In the genomic region with DNA sequence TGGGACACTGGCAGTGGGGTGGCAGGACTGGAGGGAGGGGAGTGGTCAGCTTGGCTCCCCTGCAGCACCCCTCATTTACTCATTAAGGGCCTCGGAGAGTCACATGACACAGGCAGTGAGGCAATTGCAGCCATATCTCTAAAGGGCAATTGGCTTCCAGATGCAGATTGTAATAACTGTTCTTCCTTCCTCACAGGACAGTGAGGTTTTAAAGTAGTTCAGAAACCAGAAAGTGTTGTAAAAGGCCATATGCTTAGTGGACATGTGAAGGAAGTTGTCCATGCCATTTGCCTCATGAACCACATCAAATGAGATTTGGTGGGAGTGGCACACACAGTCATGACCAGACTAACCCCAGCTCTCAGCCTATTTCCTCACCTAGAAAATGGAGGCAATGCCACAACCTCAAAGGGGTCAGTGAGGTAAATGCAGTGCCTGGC, we compare ENCODE assay signal across 7 cellular contexts. TPM values are rescaled to one million over a fixed set of nuclear protein-coding genes. Genes with fewer than 3 reads are reported as not detected.
DNase-seq lines count a peak whose midpoint lies in the region; ATAC-seq and TF ChIP-seq lines count a peak whose summit lies in the region.

No MANE protein-coding gene starts in this region.

- intact Hi-C loops in IMR-90 (cut with micrococcal nuclease) (no loop called here), psoas muscle (cut with DNase I) (no loop called here), sigmoid colon (cut with DNase I) (no loop called here)

- no peaks in the 10 kb centered on the region for H4K20me1 ChIP-seq in IMR-90 (ENCODE audit: insufficient read depth, low read length)

- peak overlapping the region; percentile 21; the same call in 1 of the 3 replicates for H2BK15ac ChIP-seq in IMR-90 (ENCODE audit: low read depth, low read length)

- H3K4me1 Mint-ChIP-seq in glutamatergic neuron (ENCODE audit: low read depth, unreplicated experiment), result no peaks in the 10 kb centered on the region

- H2AK9ac ChIP-seq in IMR-90 (replicated peaks; ENCODE audit: low read depth, low read length, poor library complexity), result peak overlapping the region; percentile 20

- BruUV-seq in IMR-90 (replicated peaks; lab: Mats Ljungman, UMichigan), result no TSS peak

- no CpG with 5 or more reads among the region's 1 CpG for WGBS in IMR-90 (ENCODE audit: extremely low coverage in 2 of 2, insufficient read length in 1 of 2), 2 experiments
- WGBS in psoas muscle, 3 donors, result 0 to 13% (median 3%) methylated on average over 1 of the region's 1 CpG
- 3 to 7% methylated on average over 1 of the region's 1 CpG for WGBS in sigmoid colon, 2 donors

- no peak overlapping the region for H4K91ac ChIP-seq in IMR-90 (ENCODE audit: insufficient read depth, low read depth, low read length)

- no peak for TF ChIP-seq EP300 in sigmoid colon (IDR thresholded peaks at IDR 0.05)

- H3K36me3 Mint-ChIP-seq in glutamatergic neuron (ENCODE audit: unreplicated experiment), result no peaks in the 10 kb centered on the region

- H3K56ac ChIP-seq in IMR-90 (ENCODE audit: extremely low read depth, insufficient read depth, low read length), result no peak overlapping the region

- dilution Hi-C loops in IMR-90 (cut with HindIII; ENCODE audit: low sequenced_read_pairs, unreplicated experiment), result no loop called here

- no peak overlapping the region for H2BK20ac ChIP-seq in IMR-90 (ENCODE audit: low read depth, low read length)

- no peak overlapping the region for H3K18ac ChIP-seq in IMR-90 (ENCODE audit: low read depth, low read length)

- no peaks in the 10 kb centered on the region for H3K27me3 Mint-ChIP-seq in glutamatergic neuron (ENCODE audit: unreplicated experiment)

- H2BK120ac ChIP-seq in IMR-90 (ENCODE audit: low read depth, low read length), result no peak overlapping the region

- ATAC-seq in IMR-90 (ENCODE audit: low read depth) (no peak), psoas muscle (peak in 3 of 4 donors; percentile 42 to 69 (median 43))

- H3K14ac ChIP-seq in IMR-90 (replicated peaks; ENCODE audit: low read depth, low read length), result no peak overlapping the region

- CTCF ChIA-PET in IMR-90 (lab: Yijun Ruan, JAX), result no interaction called here

- no peak overlapping the region for H3K9ac ChIP-seq in IMR-90 (ENCODE audit: low read depth, low read length)

- POLR2A ChIA-PET in IMR-90 (lab: Charles Lee; ENCODE audit: unreplicated experiment), result no interaction called here

- H3K27ac Mint-ChIP-seq in glutamatergic neuron (ENCODE audit: unreplicated experiment), result peak overlapping the region; percentile 73

- H4K8ac ChIP-seq in IMR-90 (ENCODE audit: low read depth in 2 of 2, low read length in 2 of 2), result peak overlapping the region; percentile 61 to 95

- H3K9me3 Mint-ChIP-seq in glutamatergic neuron (ENCODE audit: unreplicated experiment), result peaks cover 4% of the 10 kb centered on the region

- peak overlapping the region; percentile 78 for H2AFZ ChIP-seq in IMR-90 (replicated peaks; ENCODE audit: low read length, poor library complexity)

- H2AK5ac ChIP-seq in IMR-90 (ENCODE audit: low read depth, low read length), result peak overlapping the region; percentile 62

- H3K4me2 ChIP-seq in IMR-90 (ENCODE audit: low read depth, low read length), result 0 out of 2 replicates have a peak overlapping the region, but pooled peaks have one; percentile 5

- peaks cover 8% of the 10 kb centered on the region for H3K9me1 ChIP-seq in IMR-90 (ENCODE audit: insufficient read depth, low read length)

- no peak for TF ChIP-seq RAD21 in IMR-90 (IDR thresholded peaks at IDR 0.05; ENCODE audit: low read length)

- DNase-seq in IMR-90 (no peak), SKM-1 treated with dmso at 0.1 percent for 144 hours (lab: John Stamatoyannopoulos, UW; ENCODE audit: unreplicated experiment) (peak; percentile 86), glutamatergic neuron (no peak), psoas muscle (no peak), NK-92 (lab: John Stamatoyannopoulos, UW; ENCODE audit: unreplicated experiment) (no peak), sigmoid colon (no peak), hepatic stellate cell (ENCODE audit: low spot score) (no peak)

- TF ChIP-seq CTCF in IMR-90 (conservative IDR thresholded peaks at IDR 0.05; ENCODE audit: low read depth, low read length) (no peak), glutamatergic neuron (IDR thresholded peaks at IDR 0.05; ENCODE audit: partially characterized antibody, unreplicated experiment) (no peak), psoas muscle (IDR thresholded peaks at IDR 0.05) (no peak), sigmoid colon (IDR thresholded peaks at IDR 0.05) (no peak)

- H3K4ac ChIP-seq in IMR-90 (ENCODE audit: low read depth, low read length), result peak overlapping the region; percentile 31

- peaks cover 11% of the 10 kb centered on the region for H3K4me1 ChIP-seq in IMR-90 (ENCODE audit: control insufficient read depth, insufficient read depth, low read length)
- peaks cover 5% of the 10 kb centered on the region for H3K4me1 ChIP-seq in psoas muscle
- peaks cover 0 to 13% (median 10%) of the 10 kb centered on the region in 4 donors for H3K4me1 ChIP-seq in sigmoid colon

- H4K5ac ChIP-seq in IMR-90 (ENCODE audit: low read depth, low read length), result peak overlapping the region; percentile 99

- peaks cover 9 to 26% of the 10 kb centered on the region in 2 experiments for H3K79me1 ChIP-seq in IMR-90 (ENCODE audit: low read depth in 1 of 2, low read length in 2 of 2)

- in situ Hi-C loops in IMR-90 (cut with MboI; ENCODE audit: low sequenced_read_pairs), result no loop called here

- H3K36me3 ChIP-seq in IMR-90 (ENCODE audit: control insufficient read depth, insufficient read depth, low read length) (peaks cover 7% of the 10 kb centered on the region), psoas muscle (ENCODE audit: insufficient read depth in 1 of 2, low read depth in 1 of 2) (no peaks in the 10 kb centered on the region), sigmoid colon (peaks cover 0 to 4% (median 0%) of the 10 kb centered on the region in 4 donors)

- peak overlapping the region; percentile 48 for H3K27ac ChIP-seq in IMR-90 (ENCODE audit: insufficient read depth, low read length)
- no peak overlapping the region for H3K27ac ChIP-seq in psoas muscle
- peak overlapping the region in 1 of 4 donors; percentile 5 for H3K27ac ChIP-seq in sigmoid colon

- TF ChIP-seq POLR2A in IMR-90 (IDR thresholded peaks at IDR 0.05; ENCODE audit: low read depth, low read length), result no peak
- no peak for TF ChIP-seq POLR2A in sigmoid colon (IDR thresholded peaks at IDR 0.05)

- H2BK5ac ChIP-seq in IMR-90 (ENCODE audit: low read depth, low read length, poor library complexity, severe bottlenecking), result peak overlapping the region; percentile 20

- H3K23ac ChIP-seq in IMR-90 (ENCODE audit: low read depth, low read length), result no peak overlapping the region

- peak overlapping the region; percentile 54 for H3K4me3 Mint-ChIP-seq in glutamatergic neuron (ENCODE audit: unreplicated experiment)

- H3K27me3 ChIP-seq in IMR-90 (ENCODE audit: control insufficient read depth, insufficient read depth, low read length) (no peaks in the 10 kb centered on the region), psoas muscle (ENCODE audit: insufficient read depth in 3 of 3, low read length in 2 of 3) (no peaks in the 10 kb centered on the region), sigmoid colon (no peaks in the 10 kb centered on the region)

- H3K9me3 ChIP-seq in IMR-90 (ENCODE audit: control insufficient read depth, insufficient read depth, low read length), result no peaks in the 10 kb centered on the region
- no peaks in the 10 kb centered on the region for H3K9me3 ChIP-seq in psoas muscle
- no peaks in the 10 kb centered on the region for H3K9me3 ChIP-seq in sigmoid colon

- H3K4me3 ChIP-seq in IMR-90 (ENCODE audit: insufficient read depth, low read depth, low read length), result no peak overlapping the region
- H3K4me3 ChIP-seq in psoas muscle, result no peak overlapping the region
- H3K4me3 ChIP-seq in sigmoid colon, result peak overlapping the region in 1 of 4 donors; percentile 17

RNA-seq across cellular contexts. Expression of a gene that starts 11.1 kb away (rescaled TPM):
- total RNA-seq in IMR-90 (2012; rRNA removed) (51.4 and 67.2 TPM in 2 replicates), glutamatergic neuron (ENCODE audit: unreplicated experiment) (26.1 TPM), psoas muscle (10 to 100 TPM in 3 of 4 donors, 1 to 10 TPM in 1; 8.1 to 17.7 (median 14.0) TPM), sigmoid colon (10 to 100 TPM; 15.5 to 29.8 (median 27.7) TPM)
- polyA plus RNA-seq in IMR-90 (2012; rRNA removed) (73.7 and 73.9 TPM in 2 replicates), psoas muscle (10 to 100 TPM; 25.8 to 47.1 (median 27.4) TPM), sigmoid colon (10 to 100 TPM; 51.7 to 69.7 (median 53.2) TPM)
- polyA plus RNA-seq in IMR-90 (2012; cell fraction: cytosol; rRNA removed), result 58.0 and 97.7 TPM in 2 replicates
- 36.9 and 80.4 TPM in 2 replicates for polyA plus RNA-seq in IMR-90 (2012; cell fraction: nucleus; rRNA removed; ENCODE audit: low replicate concordance)

RNA-seq across cellular contexts. Expression of a gene that starts 11.9 kb away (rescaled TPM):
- total RNA-seq in IMR-90 (2012; rRNA removed) (13.1 and 15.1 TPM in 2 replicates), glutamatergic neuron (ENCODE audit: unreplicated experiment) (377 TPM), psoas muscle (1 to 10 TPM; 3.1 to 8.1 (median 4.5) TPM), sigmoid colon (10 to 100 TPM in 3 of 4 donors, 1 to 10 TPM in 1; 9.6 to 43.5 (median 18.5) TPM)
- polyA plus RNA-seq in IMR-90 (2012; rRNA removed) (28.3 and 30.4 TPM in 2 replicates), psoas muscle (1 to 10 TPM; 2.8 to 3.5 (median 2.8) TPM), sigmoid colon (10 to 100 TPM in 1 of 3 donors, 1 to 10 TPM in 2; 3.5 to 13.4 (median 6.0) TPM)
- polyA plus RNA-seq in IMR-90 (2012; cell fraction: cytosol; rRNA removed), result 10.9 and 18.2 TPM in 2 replicates
- polyA plus RNA-seq in IMR-90 (2012; cell fraction: nucleus; rRNA removed; ENCODE audit: low replicate concordance), result 178 and 204 TPM in 2 replicates

RNA-seq across cellular contexts. Expression of a gene that starts 35.7 kb away (rescaled TPM):
- total RNA-seq in IMR-90 (2012; rRNA removed) (1.4 TPM in 2 replicates), glutamatergic neuron (ENCODE audit: unreplicated experiment) (51.2 TPM), psoas muscle (10 to 100 TPM; 20.6 to 28.8 (median 23.8) TPM), sigmoid colon (10 to 100 TPM; 11.8 to 44.0 (median 16.0) TPM)
- polyA plus RNA-seq in IMR-90 (2012; rRNA removed) (23.8 and 27.9 TPM in 2 replicates), psoas muscle (10 to 100 TPM; 17.6 to 61.3 (median 21.2) TPM), sigmoid colon (10 to 100 TPM in 1 of 3 donors, 1 to 10 TPM in 2; 5.4 to 17.6 (median 6.5) TPM)
- polyA plus RNA-seq in IMR-90 (2012; cell fraction: cytosol; rRNA removed), result 29.9 and 30.1 TPM in 2 replicates
- polyA plus RNA-seq in IMR-90 (2012; cell fraction: nucleus; rRNA removed; ENCODE audit: low replicate concordance), result 26.6 and 65.5 TPM in 2 replicates

RNA-seq across cellular contexts. Expression of a gene that starts 42.5 kb away (rescaled TPM):
- total RNA-seq in IMR-90 (2012; rRNA removed) (29.2 and 30.5 TPM in 2 replicates), glutamatergic neuron (ENCODE audit: unreplicated experiment) (65.8 TPM), psoas muscle (10 to 100 TPM; 49.5 to 70.7 (median 57.2) TPM), sigmoid colon (10 to 100 TPM; 25.1 to 45.3 (median 36.5) TPM)
- polyA plus RNA-seq in IMR-90 (2012; rRNA removed) (118 and 144 TPM in 2 replicates), psoas muscle (100 to 1,000 TPM in 2 of 3 donors, 10 to 100 TPM in 1; 75.0 to 159 (median 108) TPM), sigmoid colon (10 to 100 TPM; 11.6 to 56.4 (median 22.8) TPM)
- 94.3 and 130 TPM in 2 replicates for polyA plus RNA-seq in IMR-90 (2012; cell fraction: cytosol; rRNA removed)
- 56.4 and 72.7 TPM in 2 replicates for polyA plus RNA-seq in IMR-90 (2012; cell fraction: nucleus; rRNA removed; ENCODE audit: low replicate concordance)

RNA-seq across cellular contexts. Expression of a gene that starts 46.0 kb away (rescaled TPM):
- 2.3 and 2.5 TPM in 2 replicates for total RNA-seq in IMR-90 (2012; rRNA removed)
- 6.2 and 6.9 TPM in 2 replicates for polyA plus RNA-seq in IMR-90 (2012; rRNA removed)
- 4.3 and 5.5 TPM in 2 replicates for polyA plus RNA-seq in IMR-90 (2012; cell fraction: cytosol; rRNA removed)
- 26.2 and 56.7 TPM in 2 replicates for polyA plus RNA-seq in IMR-90 (2012; cell fraction: nucleus; rRNA removed; ENCODE audit: low replicate concordance)
- 30.4 TPM for total RNA-seq in glutamatergic neuron (ENCODE audit: unreplicated experiment)
- total RNA-seq in psoas muscle, result under 1 TPM in 2 of 4 donors, not detected in 2; 0.15 to 0.16 TPM
- under 1 TPM in 2 of 3 donors, not detected in 1; 0.03 TPM for polyA plus RNA-seq in psoas muscle
- total RNA-seq in sigmoid colon, result 1 to 10 TPM in 1 of 4 donors, under 1 TPM in 3; 0.16 to 3.0 (median 0.52) TPM
- under 1 TPM in 2 of 3 donors, not detected in 1; 0.60 to 0.92 TPM for polyA plus RNA-seq in sigmoid colon
